1 cellular context compared by ENCODE assay signal in genomic region chr7:100547872-100548271, GRCh38.
TF ChIP-seq lines count a peak whose summit lies in the region.

No MANE protein-coding gene starts in this region.

TF ChIP-seq in K562, 482 proteins besides CTCF, POLR2A, EP300 and RAD21 (continued from another document):
- TF ChIP-seq ZNF592 (IDR thresholded peaks at IDR 0.05) (peak; percentile 59), DPF2 (IDR thresholded peaks at IDR 0.05) (peak; percentile 24; the same call in 1 of the 2 replicates), DACH1 (IDR thresholded peaks at IDR 0.05; ENCODE audit: partially characterized antibody) (no peak), TFAP4 (CRISPR knock-in tag; IDR thresholded peaks at IDR 0.05; ENCODE audit: borderline replicate concordance) (no peak), NR2C1 (IDR thresholded peaks at IDR 0.05) (no peak), NR2C1 (tag; IDR thresholded peaks at IDR 0.05) (0 out of 2 replicates have a peak, but pooled peaks have one; percentile 7), E2F6 (IDR thresholded peaks at IDR 0.05; ENCODE audit: borderline replicate concordance in 1 of 2, extremely low read depth in 1 of 2, insufficient read depth in 1 of 2, insufficient read length in 1 of 2, low read depth in 1 of 2, low read length in 1 of 2, poor library complexity in 1 of 2, severe bottlenecking in 1 of 2) (peak in 1 of 2 experiments; percentile 41), CBX8 (IDR thresholded peaks at IDR 0.05; ENCODE audit: borderline replicate concordance, extremely low read depth, low read depth, low read length, poor library complexity, severe bottlenecking) (no peak), ETV5 (CRISPR knock-in tag; IDR thresholded peaks at IDR 0.05; ENCODE audit: low read depth) (peak; percentile 37; the same call in 1 of the 2 replicates), SMARCE1 (IDR thresholded peaks at IDR 0.05) (no peak), ZFP36 (IDR thresholded peaks at IDR 0.05; ENCODE audit: low read depth, low read length, partially characterized antibody) (no peak), ZNF76 (CRISPR knock-in tag; IDR thresholded peaks at IDR 0.05; ENCODE audit: borderline replicate concordance) (no peak), RNF219 (CRISPR knock-in tag; IDR thresholded peaks at IDR 0.05) (no peak), TFE3 (CRISPR knock-in tag; IDR thresholded peaks at IDR 0.05) (peak; percentile 92), ZNF57 (CRISPR knock-in tag; IDR thresholded peaks at IDR 0.05) (no peak)
